In the genomic region with DNA sequence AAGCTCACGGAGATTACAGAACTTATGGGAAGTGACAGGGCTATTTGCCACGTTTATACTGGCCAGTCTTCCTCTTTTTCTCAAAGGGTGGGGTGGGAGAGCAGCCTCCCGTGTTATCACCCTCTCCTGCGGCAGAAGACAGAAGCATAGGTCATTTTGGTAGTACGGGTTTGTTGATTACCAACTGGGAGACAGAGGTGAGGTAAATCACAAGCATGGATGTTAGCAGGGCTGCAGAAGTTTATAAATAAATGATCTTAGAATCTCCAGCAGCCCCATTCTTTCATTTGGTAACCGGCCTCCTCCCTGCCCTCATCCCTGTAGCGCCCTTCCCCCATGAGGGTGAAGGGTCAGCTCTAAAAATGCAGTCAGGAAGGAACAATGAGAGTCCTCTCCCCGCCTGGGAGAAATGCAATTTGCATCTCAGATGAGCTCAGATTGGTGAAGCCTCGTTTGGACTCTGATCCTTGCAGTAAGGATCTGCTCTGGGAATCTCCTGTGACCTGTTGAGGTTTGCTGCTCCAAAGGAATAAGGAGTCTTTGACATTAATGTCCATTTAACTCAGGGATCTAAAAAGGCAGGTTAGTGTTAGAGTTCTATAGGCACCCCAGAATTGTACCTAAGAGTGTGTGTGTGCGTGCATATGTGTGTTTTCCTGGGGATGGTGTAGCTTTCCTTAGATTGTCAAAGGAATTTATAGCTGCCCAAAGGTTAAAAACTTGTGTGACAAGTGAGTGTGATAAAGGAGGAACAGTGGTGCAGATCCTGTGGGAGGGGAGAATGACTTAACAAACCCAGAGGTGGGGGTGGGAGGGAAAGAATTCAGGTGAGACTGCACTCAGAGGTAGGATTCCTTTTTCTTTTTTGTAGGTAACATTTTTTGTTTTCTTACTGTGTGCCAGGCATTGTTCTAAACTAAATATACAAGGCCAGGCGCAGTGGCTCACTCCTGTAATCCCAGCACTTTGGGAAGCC, we compare ENCODE assay signal across 10 cellular contexts. TPM values are rescaled to one million over a fixed set of nuclear protein-coding genes. Genes with fewer than 3 reads are reported as not detected.
DNase-seq lines count a peak whose midpoint lies in the region; ATAC-seq and TF ChIP-seq lines count a peak whose summit lies in the region.
"Had no signal": no experiment of that assay in that cellular context is flagged by ENCODE, and none has a peak within 500 bp of the region (broad histone marks: within the 10 kb centered on the region; RNA-seq: fewer than 3 reads in every experiment).

No MANE protein-coding gene starts in this region.

- H3K27me3 ChIP-seq in right lobe of liver (no peaks in the 10 kb centered on the region), thymus (ENCODE audit: control insufficient read depth, insufficient read depth) (no peaks in the 10 kb centered on the region), MG63 (no peaks in the 10 kb centered on the region)

- peak in 3 of 4 donors; percentile 41 to 50 (median 43) for ATAC-seq in right lobe of liver
- no peak for ATAC-seq in HG03108 (IDR thresholded peaks at IDR 0.05; ENCODE audit: unreplicated experiment)
- ATAC-seq: PC-3 had no signal

- H3K27ac Mint-ChIP-seq in MCF 10A (ENCODE audit: low read depth, unreplicated experiment) = no peak overlapping the region
- H3K27ac Mint-ChIP-seq: activated T-cell treated with anti-CD3 and anti-CD28 coated beads, Interleukin-2, amount 50 U/mL, for 24 hours had no signal

- CTCF ChIA-PET in MCF 10A (lab: Yijun Ruan, JAX) = no interaction called here

- H3K36me3 ChIP-seq in right lobe of liver (no peaks in the 10 kb centered on the region), thymus (ENCODE audit: control insufficient read depth, insufficient read depth) (no peaks in the 10 kb centered on the region), MG63 (no peaks in the 10 kb centered on the region)

- H3K36me3 Mint-ChIP-seq in MCF 10A (ENCODE audit: insufficient read depth, unreplicated experiment) = no peaks in the 10 kb centered on the region

- peak overlapping the region in 1 of 3 donors; percentile 23 for H3K4me3 ChIP-seq in right lobe of liver
- no peak overlapping the region for H3K4me3 ChIP-seq in thymus (ENCODE audit: low read length)
- H3K4me3 ChIP-seq in MG63 = no peak overlapping the region

- H3K4me1 ChIP-seq in right lobe of liver (peaks cover 0 to 7% (median 0%) of the 10 kb centered on the region in 4 donors), thymus (ENCODE audit: control insufficient read depth, insufficient read depth, low read length) (no peaks in the 10 kb centered on the region)

- intact Hi-C loops in right lobe of liver (cut with DNase I) (no loop called here), MCF 10A (cut with micrococcal nuclease) (loop anchor here (10.0 kb wide), 1 partner anchor 96 kb away; no protein-coding TSS in a partner anchor)

- TF ChIP-seq POLR2A in right lobe of liver (IDR thresholded peaks at IDR 0.05) = no peak

- no peak for TF ChIP-seq CTCF in right lobe of liver (IDR thresholded peaks at IDR 0.05)
- TF ChIP-seq CTCF in MCF 10A (IDR thresholded peaks at IDR 0.05; ENCODE audit: unreplicated experiment) = no peak

- WGBS in right lobe of liver (ENCODE audit: insufficient coverage, low coverage, low lambda C conversion rate, missing lambda C conversion rate) = 53% methylated on average over 9 of the region's 11 CpGs
- WGBS in thymus = 85% methylated on average over 11 of the region's 11 CpGs

- POLR2A ChIA-PET in MCF 10A (lab: Yijun Ruan, JAX) = interaction anchor here (0.6 kb wide), 1 partner anchor 106 kb away, joined by 4 read pairs; no protein-coding TSS in a partner anchor

- no peak overlapping the region for H3K4me3 Mint-ChIP-seq in MCF 10A (ENCODE audit: unreplicated experiment)
- H3K4me3 Mint-ChIP-seq: activated T-cell treated with anti-CD3 and anti-CD28 coated beads, Interleukin-2, amount 50 U/mL, for 24 hours had no signal

- H3K4me1 Mint-ChIP-seq in MCF 10A (ENCODE audit: insufficient read depth, unreplicated experiment) = no peaks in the 10 kb centered on the region

- no peaks in the 10 kb centered on the region for H3K27me3 Mint-ChIP-seq in MCF 10A (ENCODE audit: insufficient read depth, unreplicated experiment)
- H3K27me3 Mint-ChIP-seq: activated T-cell treated with anti-CD3 and anti-CD28 coated beads, Interleukin-2, amount 50 U/mL, for 24 hours had no signal

- no peak overlapping the region for H3K27ac ChIP-seq in right lobe of liver
- H3K27ac ChIP-seq in thymus (ENCODE audit: low read depth) = peak overlapping the region; percentile 27

- H3K9me3 ChIP-seq in right lobe of liver = no peaks in the 10 kb centered on the region
- no peaks in the 10 kb centered on the region for H3K9me3 ChIP-seq in thymus (ENCODE audit: control insufficient read depth)
- no peaks in the 10 kb centered on the region for H3K9me3 ChIP-seq in MG63

- no TSS peak for BruUV-seq in MCF 10A (replicated peaks; lab: Mats Ljungman, UMichigan)

- peak; percentile 4 for DNase-seq in NCI-H460 (ENCODE audit: extremely low read depth, low read depth)
- DNase-seq in dermis blood vessel endothelial cell = peak; percentile 35
- DNase-seq in right lobe of liver = no peak
- no peak for DNase-seq in MG63
- DNase-seq in MCF 10A (ENCODE audit: unreplicated experiment) = no peak
- DNase-seq in mesenteric fat pad (ENCODE audit: low spot score) = no peak
- DNase-seq: activated T-cell treated with anti-CD3 and anti-CD28 coated beads, Interleukin-2, amount 50 U/mL, for 24 hours; PC-3 had no signal

- H3K9me3 Mint-ChIP-seq in MCF 10A (ENCODE audit: unreplicated experiment) = no peaks in the 10 kb centered on the region
- H3K9me3 Mint-ChIP-seq: activated T-cell treated with anti-CD3 and anti-CD28 coated beads, Interleukin-2, amount 50 U/mL, for 24 hours had no signal

RNA-seq across cellular contexts. Expression of a gene that starts 45.0 kb away (rescaled TPM):
- total RNA-seq in NCI-H460 (2014; rRNA removed; shearing (Covaris generic)) = 101 and 105 TPM in 2 replicates
- polyA plus RNA-seq in NCI-H460 (2014; cell fraction: nucleus; rRNA removed) = 51.7 and 98.0 TPM in 2 replicates
- 99.3 and 136 TPM in 2 replicates for total RNA-seq in dermis blood vessel endothelial cell
- total RNA-seq in right lobe of liver = 10 to 100 TPM in 2 of 6 experiments, 1 to 10 TPM in 4; 1.6 to 21.9 (median 8.2) TPM
- polyA plus RNA-seq in thymus = 57.0 TPM
- total RNA-seq in MG63 (2014; rRNA removed; shearing (Covaris generic); ENCODE audit: low replicate concordance) = 67.6 and 136 TPM in 2 replicates
- 100 and 139 TPM in 2 replicates for total RNA-seq in MCF 10A (2022)
- total RNA-seq in mesenteric fat pad = 21.9 TPM

Comparison
In these comparisons a context has a peak if more than half of its experiments do, and no peak if none do; other contexts are left out.
1. DNase-seq: peak in NCI-H460 (single experiment) and dermis blood vessel endothelial cell (single experiment); none in right lobe of liver (0 of 3), MG63 (single experiment), MCF 10A (single experiment) and mesenteric fat pad (single experiment).